1 cellular context compared by ENCODE assay signal in the genomic region with DNA sequence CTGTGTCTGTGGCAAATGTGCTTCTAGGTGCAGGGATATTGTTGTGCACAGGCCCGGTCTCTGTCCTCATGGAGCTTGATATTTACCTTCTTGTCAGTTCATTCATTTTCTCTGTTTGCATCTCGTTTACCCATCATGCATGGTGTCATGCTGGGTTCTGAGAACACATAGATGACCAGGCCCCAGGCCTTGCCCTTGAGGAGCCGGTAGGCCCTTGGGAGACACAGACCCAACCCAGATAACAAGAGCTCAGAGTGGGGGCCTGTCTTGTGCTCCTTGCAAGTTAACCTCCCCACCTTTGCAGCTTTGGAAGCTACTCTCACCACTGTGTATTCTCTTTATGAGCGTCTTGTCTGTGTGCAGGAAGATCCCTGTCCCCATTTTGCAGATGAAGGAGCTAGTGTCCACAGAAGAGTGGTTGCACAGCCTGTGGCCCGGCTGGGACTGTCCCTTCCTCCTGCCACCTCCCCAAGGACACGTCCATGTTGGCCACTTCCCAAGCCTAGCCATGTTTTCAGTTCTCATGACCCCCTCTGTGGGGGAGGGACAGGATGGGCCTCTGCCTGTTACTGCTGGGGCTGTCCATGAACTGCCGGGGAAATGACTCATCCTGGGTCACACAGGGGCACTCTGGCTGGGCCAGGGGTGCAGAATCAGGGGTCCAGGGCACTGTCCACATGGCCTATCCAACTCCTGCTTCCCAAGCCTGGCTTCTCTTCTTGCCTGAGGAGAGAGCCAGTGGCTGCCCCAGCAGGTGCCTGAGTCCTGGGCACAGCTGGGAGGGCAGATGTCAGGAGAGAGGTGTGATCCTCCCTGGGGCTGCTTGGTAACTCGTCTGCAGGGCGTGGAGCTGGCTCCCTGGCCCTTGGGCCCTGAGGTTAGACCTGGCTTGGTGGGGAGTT.
TF ChIP-seq lines count a peak whose summit lies in the region.

No MANE protein-coding gene starts in this region.

TF ChIP-seq in endothelial cell of umbilical vein, 7 proteins besides CTCF, POLR2A, EP300 and RAD21:
- peak; percentile 40 for TF ChIP-seq JUN (IDR thresholded peaks at IDR 0.05; ENCODE audit: borderline replicate concordance, insufficient read depth, insufficient read length, low read depth)
- peak; percentile 71 for TF ChIP-seq FOS (IDR thresholded peaks at IDR 0.05; ENCODE audit: borderline replicate concordance, insufficient read depth, low read length)
- no peak for TF ChIP-seq POLR2AphosphoS5 (IDR thresholded peaks at IDR 0.05; ENCODE audit: insufficient read depth, low read depth, low read length)
- TF ChIP-seq, protein P1, sequence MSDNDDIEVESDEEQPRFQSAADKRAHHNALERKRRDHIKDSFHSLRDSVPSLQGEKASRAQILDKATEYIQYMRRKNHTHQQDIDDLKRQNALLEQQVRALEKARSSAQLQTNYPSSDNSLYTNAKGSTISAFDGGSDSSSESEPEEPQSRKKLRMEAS (IDR thresholded peaks at IDR 0.05; ENCODE audit: insufficient read depth, insufficient read length): no peak
- TF ChIP-seq MYC (IDR thresholded peaks at IDR 0.05; ENCODE audit: low read depth, low read length): no peak
- TF ChIP-seq GATA2 (IDR thresholded peaks at IDR 0.05; ENCODE audit: insufficient read depth, insufficient read length, low read depth, low read length): no peak
- TF ChIP-seq EZH2 (IDR thresholded peaks at IDR 0.05; ENCODE audit: borderline replicate concordance, low read depth, low read length, severe bottlenecking): no peak
